Comparison of ENCODE assay signal across 14 cellular contexts in the genomic region with DNA sequence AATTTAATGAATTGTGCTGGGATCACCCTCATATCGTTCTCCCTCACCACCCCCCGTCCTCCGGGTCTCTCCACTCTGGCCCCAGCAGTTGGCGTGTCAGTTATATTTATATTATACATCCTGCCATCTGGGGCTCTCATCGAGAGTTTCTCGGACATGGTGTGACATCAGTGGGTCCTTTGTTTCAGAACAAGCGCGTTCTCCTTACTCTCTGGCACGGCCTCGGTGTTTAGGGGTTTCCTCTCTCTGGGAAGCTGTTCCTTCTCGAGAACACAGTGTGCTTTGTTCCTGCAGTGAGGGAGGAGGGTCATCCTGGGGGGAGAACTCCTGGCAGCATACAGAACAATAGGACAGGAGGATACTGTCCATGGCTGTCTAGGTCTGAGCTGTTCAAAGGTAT. TPM values are rescaled to one million over a fixed set of nuclear protein-coding genes. Genes with fewer than 3 reads are reported as not detected.
DNase-seq lines count a peak whose midpoint lies in the region; ATAC-seq and TF ChIP-seq lines count a peak whose summit lies in the region.
"Had no signal": no experiment of that assay in that cellular context is flagged by ENCODE, and none has a peak within 500 bp of the region (broad histone marks: within the 10 kb centered on the region; RNA-seq: fewer than 3 reads in every experiment).

No MANE protein-coding gene starts in this region.

- TF ChIP-seq CTCF in sigmoid colon (IDR thresholded peaks at IDR 0.05), result no peak

- WGBS in ectodermal cell, 2 experiments, result 89 to 90% methylated on average over 11 of the region's 11 CpGs
- 75 to 77% methylated on average over 11 of the region's 11 CpGs for WGBS in sigmoid colon, 2 donors

- TF ChIP-seq EP300 in sigmoid colon (IDR thresholded peaks at IDR 0.05), result peak in 1 of 4 donors; percentile 78

- H3K4me3 ChIP-seq in ectodermal cell (ENCODE audit: insufficient read depth, low read depth, low read length) (no peak overlapping the region), sigmoid colon (no peak overlapping the region)
- H3K4me3 ChIP-seq: K562 had no signal

- intact Hi-C loops in sigmoid colon (cut with DNase I), result no loop called here

- H3K4me1 ChIP-seq in ectodermal cell (ENCODE audit: control insufficient read depth, insufficient read depth, low read length) (peaks cover 20% of the 10 kb centered on the region), sigmoid colon (no peaks in the 10 kb centered on the region)

- no peak for TF ChIP-seq POLR2A in sigmoid colon (IDR thresholded peaks at IDR 0.05)

- ATAC-seq in left lobe of liver (peak; percentile 57), HG02973 (IDR thresholded peaks at IDR 0.05; ENCODE audit: unreplicated experiment) (no peak)
- ATAC-seq: K562 had no signal

- H3K36me3 ChIP-seq in ectodermal cell (ENCODE audit: control insufficient read depth, insufficient read depth, low read length) (no peaks in the 10 kb centered on the region), sigmoid colon (no peaks in the 10 kb centered on the region)

- H3K27ac ChIP-seq in ectodermal cell (ENCODE audit: insufficient read depth, low read depth, low read length, poor library complexity, severe bottlenecking) (peak overlapping the region; percentile 60), sigmoid colon (peak overlapping the region in 1 of 4 donors; percentile 70)

- H3K9me3 ChIP-seq in ectodermal cell (ENCODE audit: control insufficient read depth, low read length) (no peaks in the 10 kb centered on the region), sigmoid colon (no peaks in the 10 kb centered on the region)

- H3K27me3 ChIP-seq in ectodermal cell (ENCODE audit: control insufficient read depth, insufficient read depth, low read length, poor library complexity, severe bottlenecking), result peaks cover 8% of the 10 kb centered on the region
- H3K27me3 ChIP-seq in sigmoid colon, result no peaks in the 10 kb centered on the region

- DNase-seq in DMS153 treated with DMSO at 0.1 percent for 48 hours (lab: John Stamatoyannopoulos, UW; ENCODE audit: unreplicated experiment), result peak; percentile 12
- no peak for DNase-seq in left lobe of liver (ENCODE audit: low spot score)
- DNase-seq in sigmoid colon, result peak; percentile 53
- DNase-seq in epidermal melanocyte (ENCODE audit: insufficient read length, low spot score), result no peak
- no peak for DNase-seq in activated CD4-positive, alpha-beta T cell treated with anti-CD3 and anti-CD28 coated beads, Interleukin-2, amount 50 U/mL, for 4 hours
- no peak for DNase-seq in CD1c-positive myeloid dendritic cell (ENCODE audit: extremely low spot score)
- DNase-seq: activated naive CD4-positive, alpha-beta T cell treated with anti-CD3 and anti-CD28 coated beads, Interleukin-2, amount 10 ng/mL, durations not matched to agents 7 days and 5 days; DMS53; NCI-H1436 treated with DMSO at 0.1 percent for 48 hours; NCI-H748 treated with DMSO at 0.1 percent for 48 hours; trophoblast cell had no signal

RNA-seq across cellular contexts. Expression of gene MCF2L, which starts 9.8 kb away (rescaled TPM):
- 40.0 TPM for polyA plus RNA-seq in ectodermal cell (2013, experiment 1 of 4)
- polyA plus RNA-seq in ectodermal cell (2013, experiment 2 of 4), result 57.3 TPM
- polyA plus RNA-seq in ectodermal cell (2013, experiment 3 of 4), result 29.8 TPM
- polyA plus RNA-seq in ectodermal cell (2013, experiment 4 of 4), result 32.4 TPM
- total RNA-seq in left lobe of liver (14.9 TPM), sigmoid colon (10 to 100 TPM in 3 of 4 donors, 1 to 10 TPM in 1; 7.5 to 20.2 (median 13.0) TPM)
- 10 to 100 TPM; 43.5 to 59.9 (median 51.1) TPM for polyA plus RNA-seq in sigmoid colon

Comparison
In these comparisons a context has a peak if more than half of its experiments do, and no peak if none do; other contexts are left out.
1. DNase-seq: peak in DMS153 treated with DMSO at 0.1 percent for 48 hours (single experiment) and sigmoid colon (single experiment); none in left lobe of liver (single experiment), epidermal melanocyte (single experiment), activated CD4-positive, alpha-beta T cell treated with anti-CD3 and anti-CD28 coated beads, Interleukin-2, amount 50 U/mL, for 4 hours (0 of 2) and CD1c-positive myeloid dendritic cell (single experiment).